18 cellular contexts compared by ENCODE assay signal in the genomic region with DNA sequence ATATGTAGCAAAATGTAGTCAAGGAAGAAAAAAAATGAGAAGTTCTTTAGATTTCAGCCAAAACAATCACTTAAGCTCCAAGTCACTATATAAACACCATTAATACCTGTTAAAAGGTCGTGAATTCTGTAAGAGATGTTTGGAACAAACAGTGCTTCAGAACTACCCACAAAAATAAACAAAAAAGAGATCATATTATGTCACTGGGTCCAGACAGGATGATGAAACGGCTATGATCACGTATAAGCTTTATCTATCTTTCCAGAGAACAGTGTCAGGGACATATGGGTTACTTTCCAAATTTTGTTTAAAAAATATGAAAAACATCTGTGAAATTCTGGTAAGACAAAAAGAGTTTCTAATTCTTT.
DNase-seq lines count a peak whose midpoint lies in the region; ATAC-seq and TF ChIP-seq lines count a peak whose summit lies in the region.
"Had no signal": no experiment of that assay in that cellular context is flagged by ENCODE, and none has a peak within 500 bp of the region (broad histone marks: within the 10 kb centered on the region; RNA-seq: fewer than 3 reads in every experiment).

No MANE protein-coding gene starts in this region.

- peak; percentile 32 for DNase-seq in NCI-H2029 treated with DMSO at 0.1 percent for 48 hours (lab: John Stamatoyannopoulos, UW)
- DNase-seq in NCI-H2029 (lab: John Stamatoyannopoulos, UW): no peak
- peak; percentile 51 to 88 for DNase-seq in cardiac fibroblast (ENCODE audit: low read depth in 2 of 2)
- DNase-seq in left lung: no peak
- DNase-seq in NCI-H1417 (lab: John Stamatoyannopoulos, UW): no peak
- no peak for DNase-seq in midbrain (lab: John Stamatoyannopoulos, UW)
- DNase-seq in ACHN: no peak
- DNase-seq: 8988T; activated gamma-delta T cell treated with Interleukin-2 at 50 U/mL for 16 hours; colonic mucosa; COR-L47; islet precursor cell; naive thymus-derived CD8-positive, alpha-beta T cell; NK-92 treated with Interleukin-12 subunit alpha and Interleukin-12 subunit beta, amount 100 ng/mL, for 24 hours; small intestine; testis had no signal

- no peak for TF ChIP-seq CTCF in cardiac fibroblast (IDR thresholded peaks at IDR 0.05; ENCODE audit: low read depth, low read length)
- no peak for TF ChIP-seq CTCF in left lung (IDR thresholded peaks at IDR 0.05)

- intact Hi-C loops in left lung (cut with DNase I): no loop called here

- H3K4me1 ChIP-seq in left lung: peaks cover 16 to 36% of the 10 kb centered on the region in 2 donors
- peaks cover 3% of the 10 kb centered on the region for H3K4me1 ChIP-seq in stomach smooth muscle (ENCODE audit: control insufficient read depth, insufficient read depth, low read length)
- H3K4me1 ChIP-seq: colonic mucosa, SJSA1 had no signal

- no peaks in the 10 kb centered on the region for H3K27me3 ChIP-seq in left lung
- H3K27me3 ChIP-seq in stomach smooth muscle (ENCODE audit: control insufficient read depth in 1 of 2, insufficient read depth in 2 of 2, low read length in 2 of 2): no peaks in the 10 kb centered on the region
- H3K27me3 ChIP-seq: colonic mucosa, SJSA1, testis had no signal

- H3K9ac ChIP-seq in stomach smooth muscle (ENCODE audit: low read length in 2 of 2): no peak overlapping the region

- H3K9me3 ChIP-seq in left lung (no peaks in the 10 kb centered on the region), stomach smooth muscle (ENCODE audit: control insufficient read depth in 2 of 2, low read length in 2 of 2) (no peaks in the 10 kb centered on the region)
- H3K9me3 ChIP-seq: colonic mucosa, SJSA1, testis had no signal

- H3K4me3 ChIP-seq in cardiac fibroblast (replicated peaks in 1 of 2; ENCODE audit: low read depth in 2 of 2, low read length in 2 of 2) (no peak overlapping the region), left lung (no peak overlapping the region), stomach smooth muscle (ENCODE audit: low read length in 2 of 2) (no peak overlapping the region)
- H3K4me3 ChIP-seq: colonic mucosa, SJSA1, testis had no signal

- H3K27ac ChIP-seq in left lung (peak overlapping the region; percentile 49 to 57), stomach smooth muscle (ENCODE audit: low read length) (peak overlapping the region; percentile 50)
- H3K27ac ChIP-seq: colonic mucosa, SJSA1 had no signal

- H3K36me3 ChIP-seq in left lung (no peaks in the 10 kb centered on the region), stomach smooth muscle (ENCODE audit: control insufficient read depth in 2 of 2, insufficient read depth in 2 of 2, low read length in 2 of 2) (no peaks in the 10 kb centered on the region)
- H3K36me3 ChIP-seq: colonic mucosa, SJSA1 had no signal

- in situ Hi-C loops in ACHN (cut with HindIII; ENCODE audit: low pct_ligation_motif_present, low pct_unique_long_range_greater_than_20kb, low sequenced_read_pairs): no loop called here

- ATAC-seq in left lung: peak; percentile 8
- ATAC-seq: naive thymus-derived CD8-positive, alpha-beta T cell had no signal

Comparison
In these comparisons a context has a peak if more than half of its experiments do, and no peak if none do; other contexts are left out.
1. DNase-seq: peak in NCI-H2029 treated with DMSO at 0.1 percent for 48 hours (single experiment) and cardiac fibroblast (2 of 2); none in NCI-H2029 (single experiment), left lung (0 of 2), NCI-H1417 (0 of 3), midbrain (single experiment) and ACHN (single experiment).